22 cellular contexts compared by ENCODE assay signal in the genomic region with DNA sequence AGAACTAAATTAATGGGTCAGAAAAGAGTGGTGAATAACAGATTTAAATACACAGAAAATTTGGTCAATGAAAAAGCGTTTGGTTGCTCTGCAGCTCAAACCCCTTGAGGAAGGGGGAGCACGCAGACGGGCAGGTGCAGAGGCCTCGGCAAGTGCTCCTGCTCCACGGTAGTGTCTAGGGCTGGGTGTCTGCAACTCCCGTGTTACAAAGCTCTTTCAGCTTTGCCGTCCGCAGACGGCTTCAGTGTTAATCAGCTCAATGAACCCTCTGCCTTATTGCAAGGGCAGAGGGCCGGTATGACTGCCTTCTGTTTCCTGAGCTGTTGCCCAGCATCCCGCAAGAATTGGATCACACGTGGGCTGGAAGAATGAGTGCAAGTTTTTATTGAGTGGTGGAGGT.
"Had no signal": no experiment of that assay in that cellular context is flagged by ENCODE, and none has a peak within 500 bp of the region (broad histone marks: within the 10 kb centered on the region; RNA-seq: fewer than 3 reads in every experiment).

No MANE protein-coding gene starts in this region.

- H3K27ac ChIP-seq: colonic mucosa, foreskin keratinocyte, heart left ventricle, parathyroid adenoma, testis, tibial nerve, upper lobe of right lung, vagina had no signal

- H3K27ac Mint-ChIP-seq: endodermal cell; naive B cell; nephron; stimulated activated memory B cell treated with anti-CD40 and anti-IgM and Interleukin-4, amounts not matched to agents 10 μg/mL and 1 μg/mL and 100 μg/mL, for 72 hours; stimulated activated naive CD8-positive, alpha-beta T cell treated with anti-CD3 and anti-CD28 coated beads, Interleukin-15, amount 100 ng/mL, for 72 hours had no signal

- H3K4me3 Mint-ChIP-seq: endodermal cell; naive B cell; nephron; stimulated activated memory B cell treated with anti-CD40 and anti-IgM and Interleukin-4, amounts not matched to agents 10 μg/mL and 1 μg/mL and 100 μg/mL, for 72 hours; stimulated activated naive CD8-positive, alpha-beta T cell treated with anti-CD3 and anti-CD28 coated beads, Interleukin-15, amount 100 ng/mL, for 72 hours had no signal

- H3K36me3 ChIP-seq: colonic mucosa, heart left ventricle, tibial nerve, upper lobe of right lung, vagina had no signal

- DNase-seq: colonic mucosa; effector CD4-positive, alpha-beta T cell; endodermal cell; erythroblast; foreskin keratinocyte; heart left ventricle; hippocampal formation; kidney glomerular epithelial cell; mesendoderm; naive B cell; right cardiac atrium; small intestine; stimulated activated CD4-positive, alpha-beta T cell treated with anti-CD3 and anti-CD28 coated beads, Interleukin-4, amount 100 ng/mL, for 1 hour; stimulated activated CD8-positive, alpha-beta memory T cell treated with anti-CD3 and anti-CD28 coated beads, Interleukin-4, amount 100 ng/mL, for 48 hours; stimulated activated naive CD8-positive, alpha-beta T cell treated with anti-CD3 and anti-CD28 coated beads, Interleukin-15, amount 100 ng/mL, for 72 hours; testis; upper lobe of right lung had no signal

- H3K36me3 Mint-ChIP-seq: stimulated activated memory B cell treated with anti-CD40 and anti-IgM and Interleukin-4, amounts not matched to agents 10 μg/mL and 1 μg/mL and 100 μg/mL, for 72 hours had no signal

- H3K4me1 Mint-ChIP-seq: endodermal cell; naive B cell; nephron; stimulated activated memory B cell treated with anti-CD40 and anti-IgM and Interleukin-4, amounts not matched to agents 10 μg/mL and 1 μg/mL and 100 μg/mL, for 72 hours; stimulated activated naive CD8-positive, alpha-beta T cell treated with anti-CD3 and anti-CD28 coated beads, Interleukin-15, amount 100 ng/mL, for 72 hours had no signal

- H3K4me3 ChIP-seq: colonic mucosa, heart left ventricle, testis, tibial nerve, upper lobe of right lung, vagina had no signal

- H3K9me3 Mint-ChIP-seq: endodermal cell; stimulated activated memory B cell treated with anti-CD40 and anti-IgM and Interleukin-4, amounts not matched to agents 10 μg/mL and 1 μg/mL and 100 μg/mL, for 72 hours; stimulated activated naive CD8-positive, alpha-beta T cell treated with anti-CD3 and anti-CD28 coated beads, Interleukin-15, amount 100 ng/mL, for 72 hours had no signal

- ATAC-seq: foreskin keratinocyte; heart left ventricle; right cardiac atrium; stimulated activated memory B cell treated with anti-CD40 and anti-IgM and Interleukin-4, amounts not matched to agents 10 μg/mL and 1 μg/mL and 100 μg/mL, for 72 hours; stimulated activated naive CD8-positive, alpha-beta T cell treated with anti-CD3 and anti-CD28 coated beads, Interleukin-15, amount 100 ng/mL, for 72 hours; upper lobe of right lung had no signal

- H3K4me1 ChIP-seq: colonic mucosa, foreskin keratinocyte, heart left ventricle, parathyroid adenoma, testis, tibial nerve, upper lobe of right lung, vagina had no signal

- H3K9me3 ChIP-seq: colonic mucosa, testis, upper lobe of right lung, vagina had no signal

- H3K27me3 Mint-ChIP-seq: naive B cell; stimulated activated memory B cell treated with anti-CD40 and anti-IgM and Interleukin-4, amounts not matched to agents 10 μg/mL and 1 μg/mL and 100 μg/mL, for 72 hours; stimulated activated naive CD8-positive, alpha-beta T cell treated with anti-CD3 and anti-CD28 coated beads, Interleukin-15, amount 100 ng/mL, for 72 hours had no signal

- H3K27me3 ChIP-seq: colonic mucosa, foreskin keratinocyte, heart left ventricle, testis, tibial nerve, upper lobe of right lung, vagina had no signal
